ENCODE assay signal across 9 cellular contexts in genomic region chr3:134312072-134312872, GRCh38.
A peak's percentile ranks its signal among the peaks of the same experiment; 100 is the strongest.
DNase-seq lines count a peak whose midpoint lies in the region; ATAC-seq and TF ChIP-seq lines count a peak whose summit lies in the region.
"Had no signal": no experiment of that assay in that cellular context is flagged by ENCODE, and none has a peak within 500 bp of the region (broad histone marks: within the 10 kb centered on the region; RNA-seq: fewer than 3 reads in every experiment).

No MANE protein-coding gene starts in this region.

- H3K4me3 ChIP-seq in RWPE2 (ENCODE audit: severe bottlenecking) (no peak overlapping the region), skeletal muscle tissue (ENCODE audit: low read length in 3 of 3) (peak overlapping the region in 1 of 3 donors; percentile 13)

- peak overlapping the region in 2 of 3 donors; percentile 3 to 54 for H3K9ac ChIP-seq in skeletal muscle tissue (ENCODE audit: low read depth in 1 of 3, low read length in 3 of 3)

- ATAC-seq in RWPE2 (ENCODE audit: low read depth) (peak; percentile 5; the same call in 2 of the 3 replicates), GM19023 (IDR thresholded peaks at IDR 0.05; ENCODE audit: unreplicated experiment) (no peak), HG03457 (IDR thresholded peaks at IDR 0.05; ENCODE audit: unreplicated experiment) (no peak)

- H3K9me3 ChIP-seq in RWPE2 (ENCODE audit: severe bottlenecking) = no peaks in the 10 kb centered on the region
- H3K9me3 ChIP-seq in skeletal muscle tissue (ENCODE audit: control insufficient read depth in 3 of 3, low read length in 3 of 3) = no peaks in the 10 kb centered on the region

- in situ Hi-C loops in GM13977 (cut with MboI; ENCODE audit: low pct_unique_long_range_greater_than_20kb, low sequenced_read_pairs, unreplicated experiment) = no loop called here

- DNase-seq in GM13977 (ENCODE audit: low spot score) = peak; percentile 31
- no peak for DNase-seq in RWPE2 (ENCODE audit: low spot score)
- DNase-seq in glomerular visceral epithelial cell (ENCODE audit: extremely low spot score) = peak; percentile 92
- DNase-seq in hippocampal formation (lab: John Stamatoyannopoulos, UW) = no peak
- DNase-seq in SHP77 (lab: John Stamatoyannopoulos, UW) = no peak
- DNase-seq: activated gamma-delta T cell treated with Interleukin-2 at 50 U/mL for 16 hours had no signal

- H3K36me3 ChIP-seq in RWPE2 (ENCODE audit: low read depth) = no peaks in the 10 kb centered on the region
- no peaks in the 10 kb centered on the region for H3K36me3 ChIP-seq in skeletal muscle tissue (ENCODE audit: control insufficient read depth in 3 of 3, insufficient read depth in 3 of 3, low read length in 3 of 3)

- H3K27me3 ChIP-seq in RWPE2 (ENCODE audit: insufficient read depth, poor library complexity, severe bottlenecking) = no peaks in the 10 kb centered on the region
- no peaks in the 10 kb centered on the region for H3K27me3 ChIP-seq in skeletal muscle tissue (ENCODE audit: control insufficient read depth in 3 of 3, insufficient read depth in 3 of 3, low read length in 3 of 3)

- TF ChIP-seq CTCF in GM13977 (IDR thresholded peaks at IDR 0.05; ENCODE audit: extremely low read depth, insufficient read depth, missing control alignments) (no peak), RWPE2 (IDR thresholded peaks at IDR 0.05; ENCODE audit: poor library complexity, severe bottlenecking) (no peak)

- H3K4me1 ChIP-seq in RWPE2 (ENCODE audit: insufficient read depth, poor library complexity, severe bottlenecking) = peaks cover 42% of the 10 kb centered on the region
- peaks cover 54 to 61% (median 54%) of the 10 kb centered on the region in 3 donors for H3K4me1 ChIP-seq in skeletal muscle tissue (ENCODE audit: control insufficient read depth in 3 of 3, insufficient read depth in 3 of 3, low read length in 3 of 3)

- H3K27ac ChIP-seq in RWPE2 (ENCODE audit: poor library complexity, severe bottlenecking) (peak overlapping the region; percentile 80), skeletal muscle tissue (ENCODE audit: low read depth, low read length) (peak overlapping the region; percentile 40)

Comparison
In these comparisons a context has a peak if more than half of its experiments do, and no peak if none do; other contexts are left out.
1. DNase-seq: peak in GM13977 (single experiment) and glomerular visceral epithelial cell (single experiment); none in RWPE2 (single experiment), hippocampal formation (0 of 2) and SHP77 (0 of 2).